ENCODE assay signal across 14 cellular contexts in genomic region chr12:120211904-120212283, GRCh38.
"Had no signal": no experiment of that assay in that cellular context is flagged by ENCODE, and none has a peak within 500 bp of the region (broad histone marks: within the 10 kb centered on the region; RNA-seq: fewer than 3 reads in every experiment).

No MANE protein-coding gene starts in this region.

- H3K27ac ChIP-seq: coronary artery, ovary, stomach, vagina had no signal

- H3K27ac Mint-ChIP-seq: activated B cell treated with CpG ODN at 0.5 μM for 24 hours; activated T-cell treated with anti-CD3 and anti-CD28 coated beads, Interleukin-2, amount 50 U/mL, for 72 hours; nephron; T-helper 1 cell treated with Interleukin-12 subunit alpha and Interleukin-12 subunit beta and Interleukin-4 antibody, amounts not matched to agents 30 μg/mL and 1 μg/mL, for 36 hours had no signal

- H3K4me3 Mint-ChIP-seq: activated B cell treated with CpG ODN at 0.5 μM for 24 hours; activated T-cell treated with anti-CD3 and anti-CD28 coated beads, Interleukin-2, amount 50 U/mL, for 72 hours; nephron; T-helper 1 cell treated with Interleukin-12 subunit alpha and Interleukin-12 subunit beta and Interleukin-4 antibody, amounts not matched to agents 30 μg/mL and 1 μg/mL, for 36 hours had no signal

- H3K9me3 Mint-ChIP-seq: activated B cell treated with CpG ODN at 0.5 μM for 24 hours; activated T-cell treated with anti-CD3 and anti-CD28 coated beads, Interleukin-2, amount 50 U/mL, for 72 hours; nephron; T-helper 1 cell treated with Interleukin-12 subunit alpha and Interleukin-12 subunit beta and Interleukin-4 antibody, amounts not matched to agents 30 μg/mL and 1 μg/mL, for 36 hours had no signal

- ATAC-seq: activated T-cell treated with anti-CD3 and anti-CD28 coated beads, Interleukin-2, amount 50 U/mL, for 72 hours; esophagus mucosa had no signal

- H3K4me1 Mint-ChIP-seq: activated B cell treated with CpG ODN at 0.5 μM for 24 hours, nephron had no signal

- DNase-seq: activated B cell treated with CpG ODN at 0.5 μM for 24 hours; activated T-cell treated with anti-CD3 and anti-CD28 coated beads, Interleukin-2, amount 50 U/mL, for 72 hours; caudate nucleus; glutamatergic neuron; mammary epithelial cell; ovary; stimulated activated CD4-positive, alpha-beta T cell treated with anti-CD3 and anti-CD28 coated beads, Interleukin-4, amount 100 ng/mL, for 1 hour; stimulated activated CD8-positive, alpha-beta memory T cell treated with anti-CD3 and anti-CD28 coated beads, Interleukin-4, amount 100 ng/mL, for 48 hours; stomach had no signal
